Comparison of ENCODE assay signal across 7 cellular contexts in genomic region chr18:23689031-23689615, GRCh38. TPM values are rescaled to one million over a fixed set of nuclear protein-coding genes. Genes with fewer than 3 reads are reported as not detected.
DNase-seq lines count a peak whose midpoint lies in the region; FAIRE-seq and TF ChIP-seq lines count a peak whose summit lies in the region.

A gene with protein sequence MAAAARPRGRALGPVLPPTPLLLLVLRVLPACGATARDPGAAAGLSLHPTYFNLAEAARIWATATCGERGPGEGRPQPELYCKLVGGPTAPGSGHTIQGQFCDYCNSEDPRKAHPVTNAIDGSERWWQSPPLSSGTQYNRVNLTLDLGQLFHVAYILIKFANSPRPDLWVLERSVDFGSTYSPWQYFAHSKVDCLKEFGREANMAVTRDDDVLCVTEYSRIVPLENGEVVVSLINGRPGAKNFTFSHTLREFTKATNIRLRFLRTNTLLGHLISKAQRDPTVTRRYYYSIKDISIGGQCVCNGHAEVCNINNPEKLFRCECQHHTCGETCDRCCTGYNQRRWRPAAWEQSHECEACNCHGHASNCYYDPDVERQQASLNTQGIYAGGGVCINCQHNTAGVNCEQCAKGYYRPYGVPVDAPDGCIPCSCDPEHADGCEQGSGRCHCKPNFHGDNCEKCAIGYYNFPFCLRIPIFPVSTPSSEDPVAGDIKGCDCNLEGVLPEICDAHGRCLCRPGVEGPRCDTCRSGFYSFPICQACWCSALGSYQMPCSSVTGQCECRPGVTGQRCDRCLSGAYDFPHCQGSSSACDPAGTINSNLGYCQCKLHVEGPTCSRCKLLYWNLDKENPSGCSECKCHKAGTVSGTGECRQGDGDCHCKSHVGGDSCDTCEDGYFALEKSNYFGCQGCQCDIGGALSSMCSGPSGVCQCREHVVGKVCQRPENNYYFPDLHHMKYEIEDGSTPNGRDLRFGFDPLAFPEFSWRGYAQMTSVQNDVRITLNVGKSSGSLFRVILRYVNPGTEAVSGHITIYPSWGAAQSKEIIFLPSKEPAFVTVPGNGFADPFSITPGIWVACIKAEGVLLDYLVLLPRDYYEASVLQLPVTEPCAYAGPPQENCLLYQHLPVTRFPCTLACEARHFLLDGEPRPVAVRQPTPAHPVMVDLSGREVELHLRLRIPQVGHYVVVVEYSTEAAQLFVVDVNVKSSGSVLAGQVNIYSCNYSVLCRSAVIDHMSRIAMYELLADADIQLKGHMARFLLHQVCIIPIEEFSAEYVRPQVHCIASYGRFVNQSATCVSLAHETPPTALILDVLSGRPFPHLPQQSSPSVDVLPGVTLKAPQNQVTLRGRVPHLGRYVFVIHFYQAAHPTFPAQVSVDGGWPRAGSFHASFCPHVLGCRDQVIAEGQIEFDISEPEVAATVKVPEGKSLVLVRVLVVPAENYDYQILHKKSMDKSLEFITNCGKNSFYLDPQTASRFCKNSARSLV (N-terminal part only) (plus strand): TSS chr18:23689453. CDS start chr18:23689684, 231 bp downstream.

- H3K27me3 ChIP-seq in endodermal cell (ENCODE audit: control insufficient read depth, insufficient read depth, low read length, poor library complexity, severe bottlenecking) = peaks cover 48% of the 10 kb centered on the region
- peaks cover 0 to 16% (median 7%) of the 10 kb centered on the region in 5 donors for H3K27me3 ChIP-seq in subcutaneous abdominal adipose tissue (ENCODE audit: control insufficient read depth in 5 of 5, insufficient read depth in 4 of 5, low read length in 5 of 5)

- H3K36me3 Mint-ChIP-seq in activated CD4-positive, alpha-beta T cell treated with anti-CD3 and anti-CD28 coated beads, Interleukin-2, amount 10 ng/mL, durations not matched to agents 7 days and 5 days (ENCODE audit: low read depth) = no peaks in the 10 kb centered on the region
- H3K36me3 Mint-ChIP-seq in endodermal cell (ENCODE audit: low read depth) = no peaks in the 10 kb centered on the region

- H3K4me3 Mint-ChIP-seq in activated CD4-positive, alpha-beta T cell treated with anti-CD3 and anti-CD28 coated beads, Interleukin-2, amount 10 ng/mL, durations not matched to agents 7 days and 5 days = peak within 1 kb of the TSS; percentile 64
- H3K4me3 Mint-ChIP-seq in endodermal cell = peak within 1 kb of the TSS; percentile 50

- H3K4me3 ChIP-seq in endodermal cell (ENCODE audit: low read length) (peak within 1 kb of the TSS; percentile 72), subcutaneous abdominal adipose tissue (ENCODE audit: low read depth in 1 of 5, low read length in 5 of 5) (peak within 1 kb of the TSS; percentile 54 to 70 (median 69))

- TF ChIP-seq CTCF in endodermal cell (conservative IDR thresholded peaks at IDR 0.05) = peak; percentile 26

- CTCF ChIA-PET in activated CD4-positive, alpha-beta T cell treated with anti-CD3 and anti-CD28 coated beads, Interleukin-2, amount 10 ng/mL, durations not matched to agents 7 days and 5 days (lab: Charles Lee) = no interaction called here

- peak; percentile 41 for FAIRE-seq in GM18507 (lab: Jason Lieb, UNC)

- H3K27ac Mint-ChIP-seq in activated CD4-positive, alpha-beta T cell treated with anti-CD3 and anti-CD28 coated beads, Interleukin-2, amount 10 ng/mL, durations not matched to agents 7 days and 5 days = no peak within 1 kb of the TSS
- H3K27ac Mint-ChIP-seq in endodermal cell = no peak within 1 kb of the TSS

- WGBS in endodermal cell (ENCODE audit: insufficient coverage in 1 of 2, insufficient read length in 1 of 2), 2 experiments = 2 to 4% methylated on average over 9 to 45 of the region's 45 CpGs

- POLR2A ChIA-PET in activated CD4-positive, alpha-beta T cell treated with anti-CD3 and anti-CD28 coated beads, Interleukin-2, amount 10 ng/mL, durations not matched to agents 7 days and 5 days (lab: Charles Lee) = no interaction called here

- H3K9ac ChIP-seq in endodermal cell (ENCODE audit: extremely low read depth, low read length, poor library complexity, severe bottlenecking) (no peak within 1 kb of the TSS), subcutaneous abdominal adipose tissue (ENCODE audit: low read length in 5 of 5) (peak within 1 kb of the TSS in 2 of 5 donors; percentile 39 to 51)

- H3K4me1 ChIP-seq in endodermal cell (ENCODE audit: control insufficient read depth, insufficient read depth, low read length) (no peaks in the 10 kb centered on the region), subcutaneous abdominal adipose tissue (ENCODE audit: control insufficient read depth in 5 of 5, insufficient read depth in 5 of 5, low read length in 5 of 5) (peaks cover 3 to 20% (median 18%) of the 10 kb centered on the region in 5 donors)

- no peaks in the 10 kb centered on the region for H3K36me3 ChIP-seq in endodermal cell (ENCODE audit: control insufficient read depth, insufficient read depth, low read length)
- H3K36me3 ChIP-seq in subcutaneous abdominal adipose tissue (ENCODE audit: control insufficient read depth in 5 of 5, insufficient read depth in 5 of 5, low read length in 5 of 5) = no peaks in the 10 kb centered on the region

- H3K27ac ChIP-seq in endodermal cell (ENCODE audit: low read depth, low read length) = no peak within 1 kb of the TSS
- no peak within 1 kb of the TSS for H3K27ac ChIP-seq in subcutaneous abdominal adipose tissue (ENCODE audit: low read depth, low read length)

- peaks cover 6% of the 10 kb centered on the region for H3K4me1 Mint-ChIP-seq in activated CD4-positive, alpha-beta T cell treated with anti-CD3 and anti-CD28 coated beads, Interleukin-2, amount 10 ng/mL, durations not matched to agents 7 days and 5 days
- H3K4me1 Mint-ChIP-seq in endodermal cell = peaks cover 8% of the 10 kb centered on the region

- DNase-seq in GM18507 (ENCODE audit: extremely low spot score, insufficient read length, low read depth) (no peak), NCI-H1092 (lab: John Stamatoyannopoulos, UW) (peak; percentile 19), endodermal cell (peak; percentile 80), mesenteric fat pad (ENCODE audit: low spot score) (no peak), superior temporal gyrus (ENCODE audit: extremely low spot score) (no peak)
- peak; percentile 22 for DNase-seq in activated CD4-positive, alpha-beta T cell treated with anti-CD3 and anti-CD28 coated beads, Interleukin-2, amount 10 ng/mL, durations not matched to agents 7 days and 5 days

- no peaks in the 10 kb centered on the region for H3K9me3 Mint-ChIP-seq in activated CD4-positive, alpha-beta T cell treated with anti-CD3 and anti-CD28 coated beads, Interleukin-2, amount 10 ng/mL, durations not matched to agents 7 days and 5 days
- no peaks in the 10 kb centered on the region for H3K9me3 Mint-ChIP-seq in endodermal cell

- peaks cover 52% of the 10 kb centered on the region for H3K27me3 Mint-ChIP-seq in activated CD4-positive, alpha-beta T cell treated with anti-CD3 and anti-CD28 coated beads, Interleukin-2, amount 10 ng/mL, durations not matched to agents 7 days and 5 days
- peaks cover 44% of the 10 kb centered on the region for H3K27me3 Mint-ChIP-seq in endodermal cell (ENCODE audit: insufficient read depth)

- H3K9me3 ChIP-seq in endodermal cell (ENCODE audit: control insufficient read depth, low read length) (no peaks in the 10 kb centered on the region), subcutaneous abdominal adipose tissue (ENCODE audit: control insufficient read depth in 5 of 5, low read length in 5 of 5) (no peaks in the 10 kb centered on the region)

RNA-seq across cellular contexts. Expression of the gene that starts here (rescaled TPM):
- total RNA-seq in activated CD4-positive, alpha-beta T cell treated with anti-CD3 and anti-CD28 coated beads, Interleukin-2, amount 10 ng/mL, durations not matched to agents 7 days and 5 days = under 1 TPM; 0.20 to 0.54 TPM
- total RNA-seq in endodermal cell = 1 to 10 TPM in 1 of 2 donors, under 1 TPM in 1; 0.58 to 1.3 TPM
- polyA plus RNA-seq in endodermal cell (2013, experiment 1 of 2) = 0.28 TPM
- polyA plus RNA-seq in endodermal cell (2013, experiment 2 of 2) = 0.33 TPM
- total RNA-seq in mesenteric fat pad = 19.6 TPM

Comparison
In these comparisons a context has a peak if more than half of its experiments do, and no peak if none do; other contexts are left out.
1. Peak in DNase-seq in activated CD4-positive, alpha-beta T cell treated with anti-CD3 and anti-CD28 coated beads, Interleukin-2, amount 10 ng/mL, durations not matched to agents 7 days and 5 days; RNA of the gene not detected or under 1 TPM.
2. DNase-seq: peak in NCI-H1092 (single experiment) and endodermal cell (single experiment); none in GM18507 (single experiment), mesenteric fat pad (single experiment) and superior temporal gyrus (single experiment).